ENCODE assay signal across 2 cellular contexts in the genomic region with DNA sequence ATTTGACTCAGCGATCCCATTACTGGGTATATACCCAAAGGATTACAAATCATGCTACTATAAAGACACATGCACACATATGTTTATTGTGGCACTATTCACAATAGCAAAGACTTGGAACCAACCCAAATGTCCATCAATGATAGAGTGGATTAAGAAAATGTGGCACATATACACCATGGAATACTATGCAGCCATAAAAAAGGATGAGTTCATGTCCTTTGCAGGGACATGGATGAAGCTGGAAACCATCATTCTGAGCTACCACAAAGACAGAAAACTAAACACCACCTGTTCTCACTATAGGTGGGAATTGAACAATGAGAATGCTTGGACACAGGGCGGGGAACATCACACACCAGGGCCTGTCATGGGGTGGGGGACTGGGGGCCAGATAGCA. TPM values are rescaled to one million over a fixed set of nuclear protein-coding genes. Genes with fewer than 3 reads are reported as not detected.
"Had no signal": no experiment of that assay in that cellular context is flagged by ENCODE, and none has a peak within 500 bp of the region (broad histone marks: within the 10 kb centered on the region; RNA-seq: fewer than 3 reads in every experiment).

No MANE protein-coding gene starts in this region.

RNA-seq across cellular contexts. Expression of a gene that starts 43.1 kb away (rescaled TPM):
- total RNA-seq: HFFc6 had no signal
- polyA plus RNA-seq: GM23248 had no signal
